ENCODE assay signal across 11 cellular contexts in the genomic region with DNA sequence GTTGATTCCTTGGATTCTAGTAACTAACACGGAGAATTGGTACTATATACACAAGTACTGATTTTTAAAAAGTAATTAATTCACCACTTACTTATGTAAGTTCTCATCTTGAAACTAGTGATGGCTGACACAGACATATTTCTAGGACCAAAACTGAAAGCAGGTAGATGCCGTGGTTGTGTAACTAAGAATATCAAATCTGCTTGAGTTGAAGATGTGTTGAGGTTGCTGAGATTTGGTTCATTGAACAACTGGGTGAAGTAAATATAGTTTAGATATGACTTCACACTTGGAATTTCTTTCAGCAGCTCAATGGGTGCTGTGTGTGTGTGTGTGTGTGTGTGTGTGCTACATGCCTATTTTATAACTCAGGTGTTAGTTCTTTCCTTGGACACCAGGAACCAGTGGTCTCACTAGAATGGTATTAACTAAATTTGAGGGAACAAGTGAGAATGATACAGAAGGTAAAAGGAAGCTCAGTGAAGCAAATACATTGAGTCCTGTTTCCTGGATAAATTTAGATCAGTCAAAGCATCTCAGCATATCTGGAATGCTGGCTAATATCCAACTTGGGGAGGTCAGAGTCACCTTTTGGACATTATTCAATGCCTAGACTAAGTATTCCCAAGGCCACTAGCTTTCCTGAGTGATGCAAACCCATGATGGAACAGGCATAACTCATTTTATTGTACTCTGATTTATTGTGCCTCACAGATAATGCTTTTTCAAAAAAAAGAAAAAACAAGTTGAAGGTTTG.
DNase-seq lines count a peak whose midpoint lies in the region; ATAC-seq, FAIRE-seq and TF ChIP-seq lines count a peak whose summit lies in the region.
"Had no signal": no experiment of that assay in that cellular context is flagged by ENCODE, and none has a peak within 500 bp of the region (broad histone marks: within the 10 kb centered on the region; RNA-seq: fewer than 3 reads in every experiment).

No MANE protein-coding gene starts in this region.

- peaks cover 0 to 4% of the 10 kb centered on the region in 2 experiments; a peak in 1 of 5 replicates for H3K4me1 ChIP-seq in K562 (replicated peaks in 1 of 2; ENCODE audit: control insufficient read depth in 2 of 2, insufficient read depth in 2 of 2, low read length in 2 of 2)
- no peaks in the 10 kb centered on the region for H3K4me1 ChIP-seq in ovary (ENCODE audit: insufficient read depth)
- 0 out of 2 replicates have a peak, but pooled peaks cover 2% of the 10 kb centered on the region for H3K4me1 ChIP-seq in H9 (ENCODE audit: insufficient read depth, low read length)
- H3K4me1 ChIP-seq: body of pancreas had no signal

- DNase-seq in GM13977 (ENCODE audit: low spot score) (peak; percentile 8), K562 (ENCODE audit: extremely low read depth in 1 of 4, low spot score in 3 of 4) (no peak), HuH-7 (ENCODE audit: low spot score) (no peak), nephron progenitor cell (no peak), ovary (no peak), H9 (no peak)
- DNase-seq: body of pancreas, retina had no signal

- no peak overlapping the region for H4K5ac ChIP-seq in H9 (ENCODE audit: insufficient read length, low read depth, low read length)

- H2BK15ac ChIP-seq in H9 (ENCODE audit: low read depth, low read length): no peak overlapping the region

- H3K27ac Mint-ChIP-seq in nephron progenitor cell (no peak overlapping the region), H9 (no peak overlapping the region)

- H2BK20ac ChIP-seq in H9 (ENCODE audit: low read depth, low read length, poor library complexity, severe bottlenecking): no peak overlapping the region

- intact Hi-C loops in K562 (cut with micrococcal nuclease): no loop called here
- intact Hi-C loops in ovary (cut with DNase I): no loop called here

- no peak overlapping the region for H3K56ac ChIP-seq in H9 (ENCODE audit: insufficient read length, low read depth, low read length)

- no peaks in the 10 kb centered on the region for H3K23me2 ChIP-seq in H9 (ENCODE audit: insufficient read length, low read depth, low read length, poor library complexity, severe bottlenecking)

- H2AFZ ChIP-seq in K562 (ENCODE audit: low read depth, low read length) (no peak overlapping the region), H9 (ENCODE audit: low read length) (no peak overlapping the region)

- H3K79me2 ChIP-seq in K562 (ENCODE audit: control insufficient read depth, insufficient read depth, low read length) (no peaks in the 10 kb centered on the region), H9 (ENCODE audit: insufficient read depth, low read length) (no peaks in the 10 kb centered on the region)

- no peak overlapping the region for H2AK5ac ChIP-seq in H9 (ENCODE audit: insufficient read length, low read length)

- peaks cover 29% of the 10 kb centered on the region for H3K9me3 Mint-ChIP-seq in nephron progenitor cell
- peaks cover 12% of the 10 kb centered on the region in 2 experiments; a peak in 4 of 5 replicates for H3K9me3 Mint-ChIP-seq in H9

- H3K4me1 Mint-ChIP-seq in nephron progenitor cell: no peaks in the 10 kb centered on the region
- H3K4me1 Mint-ChIP-seq in H9: peaks cover 9 to 13% of the 10 kb centered on the region in 2 experiments

- H2BK5ac ChIP-seq in H9 (ENCODE audit: insufficient read length, low read length): no peak overlapping the region

- CTCF ChIA-PET in K562 (lab: Yijun Ruan, JAX; ENCODE audit: low intra/inter-chr PET ratio): interaction anchor here (0.7 kb wide), 1 partner anchor 14 kb away, joined by 3 read pairs; no protein-coding TSS in a partner anchor

- H2BK12ac ChIP-seq in H9 (ENCODE audit: insufficient read length, low read depth, low read length): no peak overlapping the region

- H3K4me3 Mint-ChIP-seq in nephron progenitor cell (no peak overlapping the region), H9 (no peak overlapping the region)

- H3K18ac ChIP-seq in H9 (ENCODE audit: insufficient read length, low read depth, low read length): no peak overlapping the region

- H3K9me1 ChIP-seq in K562 (ENCODE audit: control insufficient read depth, insufficient read depth, low read length): no peaks in the 10 kb centered on the region

- H3K36me3 ChIP-seq in K562 (ENCODE audit: control insufficient read depth, insufficient read depth, low read length): no peaks in the 10 kb centered on the region
- H3K36me3 ChIP-seq in ovary: no peaks in the 10 kb centered on the region

- TF ChIP-seq POLR2A in K562 (conservative IDR thresholded peaks at IDR 0.05): no peak
- TF ChIP-seq POLR2A in ovary (IDR thresholded peaks at IDR 0.05): no peak

- H3K27me3 Mint-ChIP-seq in nephron progenitor cell (ENCODE audit: low read depth, poor library complexity) (no peaks in the 10 kb centered on the region), H9 (ENCODE audit: low read depth) (no peaks in the 10 kb centered on the region)

- H3T11ph ChIP-seq in H9 (ENCODE audit: low read length): no peak overlapping the region

- H3K9ac ChIP-seq in K562 (ENCODE audit: insufficient read depth in 1 of 2, low read depth in 2 of 2, low read length in 2 of 2) (no peak overlapping the region), H9 (ENCODE audit: extremely low read depth, insufficient read length, low read length) (no peak overlapping the region)

- TF ChIP-seq CTCF in GM13977 (IDR thresholded peaks at IDR 0.05; ENCODE audit: extremely low read depth, insufficient read depth, missing control alignments) (no peak), K562 (IDR thresholded peaks at IDR 0.05 in 2 of 3, conservative IDR thresholded peaks at IDR 0.05 in 1 of 3; ENCODE audit: insufficient read depth in 2 of 3, low read depth in 1 of 3, low read length in 3 of 3) (no peak), nephron progenitor cell (IDR thresholded peaks at IDR 0.05) (no peak), ovary (IDR thresholded peaks at IDR 0.05) (no peak), H9 (conservative IDR thresholded peaks at IDR 0.05) (no peak)

- POLR2A ChIA-PET in K562 (lab: Yijun Ruan, JAX): interaction anchor here (1.0 kb wide), 1 partner anchor 10 kb away, joined by 3 read pairs; no protein-coding TSS in a partner anchor

- no peak overlapping the region for H4K91ac ChIP-seq in H9 (ENCODE audit: insufficient read length, low read depth, low read length)

- H3K9me3 ChIP-seq in K562 (replicated peaks; ENCODE audit: control insufficient read depth, insufficient read depth, low read depth, low read length): no peaks in the 10 kb centered on the region
- H3K9me3 ChIP-seq in ovary: no peaks in the 10 kb centered on the region
- no peaks in the 10 kb centered on the region for H3K9me3 ChIP-seq in H9 (ENCODE audit: control insufficient read depth, low read depth, low read length)
- H3K9me3 ChIP-seq: body of pancreas had no signal

- no peaks in the 10 kb centered on the region for H3K79me1 ChIP-seq in H9 (ENCODE audit: insufficient read depth, low read depth, low read length, poor library complexity, severe bottlenecking)

- H3K36me3 Mint-ChIP-seq in nephron progenitor cell (ENCODE audit: low read depth) (no peaks in the 10 kb centered on the region), H9 (ENCODE audit: insufficient read depth in 1 of 3, low read depth in 3 of 3) (peaks cover 1 to 4% (median 2%) of the 10 kb centered on the region in 3 experiments; a peak in 4 of 7 replicates)

- no peak overlapping the region for H3K23ac ChIP-seq in H9 (ENCODE audit: insufficient read length, low read depth, low read length)

- peak; percentile 6 for FAIRE-seq in K562 (lab: Jason Lieb, UNC)
- FAIRE-seq: GM12891 had no signal

- H4K20me1 ChIP-seq in K562 (replicated peaks; ENCODE audit: control insufficient read depth, insufficient read depth, low read length): no peaks in the 10 kb centered on the region
- no peaks in the 10 kb centered on the region for H4K20me1 ChIP-seq in H9 (ENCODE audit: control insufficient read depth, insufficient read depth, insufficient read length)

- BruUV-seq in K562 (replicated peaks; lab: Mats Ljungman, UMichigan): no TSS peak

- H3K27ac ChIP-seq in K562 (ENCODE audit: extremely low read depth, low read depth, low read length): no peak overlapping the region
- H3K27ac ChIP-seq in ovary: no peak overlapping the region
- no peak overlapping the region for H3K27ac ChIP-seq in H9 (ENCODE audit: insufficient read length, low read depth, low read length)
- H3K27ac ChIP-seq: body of pancreas had no signal

- TF ChIP-seq EP300 in K562 (IDR thresholded peaks at IDR 0.05; ENCODE audit: low read length): no peak
- TF ChIP-seq EP300 in ovary (IDR thresholded peaks at IDR 0.05): no peak

- no peak for TF ChIP-seq RAD21 in K562 (CRISPR knock-in tag; conservative IDR thresholded peaks at IDR 0.05 in 1 of 2, IDR thresholded peaks at IDR 0.05 in 1 of 2)

- H2BK120ac ChIP-seq in H9 (ENCODE audit: low read depth, low read length, poor library complexity, severe bottlenecking): no peak overlapping the region

- H3K14ac ChIP-seq in H9 (ENCODE audit: insufficient read depth, low read length): no peak overlapping the region

- H3K27me3 ChIP-seq in K562 (ENCODE audit: control insufficient read depth in 2 of 2, insufficient read depth in 2 of 2, low read length in 2 of 2): no peaks in the 10 kb centered on the region
- no peaks in the 10 kb centered on the region for H3K27me3 ChIP-seq in ovary
- H3K27me3 ChIP-seq in H9 (ENCODE audit: insufficient read depth, low read length): no peaks in the 10 kb centered on the region
- H3K27me3 ChIP-seq: body of pancreas had no signal

- ATAC-seq in GM19467 (IDR thresholded peaks at IDR 0.05; ENCODE audit: unreplicated experiment) (peak; percentile 93), HG03097 (IDR thresholded peaks at IDR 0.05; ENCODE audit: low FRiP score, unreplicated experiment) (peak; percentile 92), K562 (no peak)
- ATAC-seq: body of pancreas had no signal

- no peak overlapping the region for H4K8ac ChIP-seq in H9 (replicated peaks; ENCODE audit: insufficient read length, low read depth, low read length)

- H3K4me3 ChIP-seq in K562 (no peak overlapping the region), ovary (no peak overlapping the region)
- H3K4me3 ChIP-seq: body of pancreas had no signal

- in situ Hi-C loops in GM13977 (cut with MboI; ENCODE audit: low pct_unique_long_range_greater_than_20kb, low sequenced_read_pairs, unreplicated experiment) (no loop called here), K562 (cut with MboI) (no loop called here)

- WGBS in K562 (ENCODE audit: insufficient coverage, low coverage, missing lambda C conversion rate): 40% methylated on average over 2 of the region's 2 CpGs
- WGBS in ovary, 3 donors: 91 to 93% (median 92%) methylated on average over 2 of the region's 2 CpGs
- no CpG with 5 or more reads among the region's 2 CpGs for WGBS in H9 (ENCODE audit: extremely low coverage, insufficient read length, low lambda C conversion rate)

- no peak overlapping the region for H3K4ac ChIP-seq in H9 (ENCODE audit: low read depth, low read length)

- H3K4me2 ChIP-seq in K562 (ENCODE audit: insufficient read depth, low read length) (no peak overlapping the region), H9 (ENCODE audit: insufficient read depth, insufficient read length, low read length) (no peak overlapping the region)

TF ChIP-seq in K562, 482 proteins besides CTCF, POLR2A, EP300 and RAD21 (continues in another document):
- no peak for TF ChIP-seq SIN3B (IDR thresholded peaks at IDR 0.05; ENCODE audit: low read depth)
- no peak for TF ChIP-seq CEBPB (tag; IDR thresholded peaks at IDR 0.05)
